In the genomic region with DNA sequence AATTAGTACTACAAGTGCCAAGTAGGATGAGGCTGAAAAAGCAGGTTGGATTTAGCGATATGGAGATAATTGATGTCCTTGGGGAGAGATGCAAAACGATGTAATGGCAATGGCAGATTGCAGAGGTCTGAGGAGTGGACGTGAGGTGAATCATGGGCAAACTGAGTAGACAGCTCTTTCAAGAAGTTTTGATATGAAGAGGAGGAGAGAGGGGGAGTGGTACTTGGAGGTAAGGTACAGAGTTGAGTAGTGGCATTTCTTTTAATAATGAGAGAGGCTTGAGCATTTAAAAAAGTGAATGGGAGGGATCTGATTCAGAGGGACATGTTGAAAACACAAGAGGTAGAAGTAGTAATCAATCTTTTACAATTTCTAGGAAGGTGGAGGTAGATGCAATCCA, we compare ENCODE assay signal across 14 cellular contexts. TPM values are rescaled to one million over a fixed set of nuclear protein-coding genes. Genes with fewer than 3 reads are reported as not detected.
A peak's percentile ranks its signal among the peaks of the same experiment; 100 is the strongest.
DNase-seq lines count a peak whose midpoint lies in the region; ATAC-seq and TF ChIP-seq lines count a peak whose summit lies in the region.
"Had no signal": no experiment of that assay in that cellular context is flagged by ENCODE, and none has a peak within 500 bp of the region (broad histone marks: within the 10 kb centered on the region; RNA-seq: fewer than 3 reads in every experiment).

No MANE protein-coding gene starts in this region.

- H3K27ac ChIP-seq in HEK293 (ENCODE audit: extremely low read depth, low read depth, low read length): no peak overlapping the region
- H3K27ac ChIP-seq in right atrium auricular region: no peak overlapping the region
- H3K27ac ChIP-seq: C4-2B, SJSA1 had no signal

- H3K36me3 ChIP-seq in HEK293 (ENCODE audit: control insufficient read depth in 2 of 2, insufficient read depth in 1 of 2, low read length in 2 of 2) (peaks cover 0 to 8% of the 10 kb centered on the region in 2 experiments; a peak in 2 of 3 replicates), right atrium auricular region (no peaks in the 10 kb centered on the region)
- H3K36me3 ChIP-seq: SJSA1 had no signal

- CTCF ChIA-PET in activated CD8-positive, alpha-beta T cell treated with anti-CD3 and anti-CD28 coated beads for 36 hours (lab: Charles Lee): interaction anchor here (0.8 kb wide), 1 partner anchor 143 kb away, joined by 3 read pairs; no protein-coding TSS in a partner anchor
- CTCF ChIA-PET in activated CD8-positive, alpha-beta T cell treated with anti-CD3 and anti-CD28 coated beads, Interleukin-2, amount 10 ng/mL, durations not matched to agents 7 days and 5 days (lab: Charles Lee): no interaction called here
- CTCF ChIA-PET in HEK293 (lab: Yijun Ruan, JAX): interaction anchor here (1.6 kb wide), 1 partner anchor 143 kb away, joined by 7 read pairs; no protein-coding TSS in a partner anchor

- peak; percentile 53 for ATAC-seq in activated CD8-positive, alpha-beta T cell treated with anti-CD3 and anti-CD28 coated beads for 36 hours
- no peak for ATAC-seq in activated CD8-positive, alpha-beta T cell treated with anti-CD3 and anti-CD28 coated beads, Interleukin-2, amount 10 ng/mL, durations not matched to agents 7 days and 5 days
- ATAC-seq in central memory CD8-positive, alpha-beta T cell (replicated peaks; ENCODE audit: extremely low read depth, poor library complexity, severe bottlenecking): no peak
- peak; percentile 87 for ATAC-seq in stimulated activated effector memory CD8-positive, alpha-beta T cell treated with anti-CD3 and anti-CD28 coated beads, Interleukin-12 subunit alpha, Interleukin-12 subunit beta, amount 100 ng/mL, for 72 hours
- ATAC-seq in natural killer cell treated with Interleukin-12 subunit alpha and Interleukin-12 subunit beta and Interleukin-15 and Interleukin-18, amount 100 ng/mL, for 72 hours: no peak

- no peak overlapping the region for H3K4me3 Mint-ChIP-seq in activated CD8-positive, alpha-beta T cell treated with anti-CD3 and anti-CD28 coated beads for 36 hours
- no peak overlapping the region for H3K4me3 Mint-ChIP-seq in activated CD8-positive, alpha-beta T cell treated with anti-CD3 and anti-CD28 coated beads, Interleukin-2, amount 10 ng/mL, durations not matched to agents 7 days and 5 days
- H3K4me3 Mint-ChIP-seq in central memory CD8-positive, alpha-beta T cell: no peak overlapping the region
- H3K4me3 Mint-ChIP-seq in stimulated activated effector memory CD8-positive, alpha-beta T cell treated with anti-CD3 and anti-CD28 coated beads, Interleukin-12 subunit alpha, Interleukin-12 subunit beta, amount 100 ng/mL, for 72 hours: no peak overlapping the region
- no peak overlapping the region for H3K4me3 Mint-ChIP-seq in natural killer cell treated with Interleukin-12 subunit alpha and Interleukin-12 subunit beta and Interleukin-15 and Interleukin-18, amount 100 ng/mL, for 72 hours
- H3K4me3 Mint-ChIP-seq in progenitor cell of endocrine pancreas (ENCODE audit: low read depth): no peak overlapping the region

- H3K4me1 ChIP-seq in HEK293 (ENCODE audit: control insufficient read depth, insufficient read depth, low read length) (no peaks in the 10 kb centered on the region), right atrium auricular region (no peaks in the 10 kb centered on the region)
- H3K4me1 ChIP-seq: SJSA1 had no signal

- H3K27me3 ChIP-seq in right atrium auricular region: no peaks in the 10 kb centered on the region
- H3K27me3 ChIP-seq: SJSA1 had no signal

- H3K27me3 Mint-ChIP-seq in activated CD8-positive, alpha-beta T cell treated with anti-CD3 and anti-CD28 coated beads for 36 hours: no peaks in the 10 kb centered on the region
- no peaks in the 10 kb centered on the region for H3K27me3 Mint-ChIP-seq in activated CD8-positive, alpha-beta T cell treated with anti-CD3 and anti-CD28 coated beads, Interleukin-2, amount 10 ng/mL, durations not matched to agents 7 days and 5 days (ENCODE audit: low read depth)
- no peaks in the 10 kb centered on the region for H3K27me3 Mint-ChIP-seq in central memory CD8-positive, alpha-beta T cell
- no peaks in the 10 kb centered on the region for H3K27me3 Mint-ChIP-seq in natural killer cell treated with Interleukin-12 subunit alpha and Interleukin-12 subunit beta and Interleukin-15 and Interleukin-18, amount 100 ng/mL, for 72 hours
- no peaks in the 10 kb centered on the region for H3K27me3 Mint-ChIP-seq in progenitor cell of endocrine pancreas

- DNase-seq in activated CD8-positive, alpha-beta T cell treated with anti-CD3 and anti-CD28 coated beads for 36 hours: no peak
- no peak for DNase-seq in activated CD8-positive, alpha-beta T cell treated with anti-CD3 and anti-CD28 coated beads, Interleukin-2, amount 10 ng/mL, durations not matched to agents 7 days and 5 days
- DNase-seq in central memory CD8-positive, alpha-beta T cell (ENCODE audit: low spot score in 2 of 2): no peak
- DNase-seq in stimulated activated effector memory CD8-positive, alpha-beta T cell treated with anti-CD3 and anti-CD28 coated beads, Interleukin-12 subunit alpha, Interleukin-12 subunit beta, amount 100 ng/mL, for 72 hours (ENCODE audit: low spot score in 2 of 2): no peak
- DNase-seq in natural killer cell treated with Interleukin-12 subunit alpha and Interleukin-12 subunit beta and Interleukin-15 and Interleukin-18, amount 100 ng/mL, for 72 hours (ENCODE audit: low spot score): no peak
- DNase-seq in progenitor cell of endocrine pancreas (ENCODE audit: low spot score, unreplicated experiment) (no peak), right atrium auricular region (ENCODE audit: low spot score) (no peak)
- DNase-seq: H7, NCI-H1105 treated with DMSO at 0.1 percent for 48 hours, NCI-H187, NCI-H774 had no signal

- H3K36me3 Mint-ChIP-seq in activated CD8-positive, alpha-beta T cell treated with anti-CD3 and anti-CD28 coated beads for 36 hours (ENCODE audit: low read depth): no peaks in the 10 kb centered on the region
- H3K36me3 Mint-ChIP-seq in activated CD8-positive, alpha-beta T cell treated with anti-CD3 and anti-CD28 coated beads, Interleukin-2, amount 10 ng/mL, durations not matched to agents 7 days and 5 days (ENCODE audit: low read depth): no peaks in the 10 kb centered on the region
- H3K36me3 Mint-ChIP-seq in central memory CD8-positive, alpha-beta T cell (ENCODE audit: insufficient read depth): peaks cover 7% of the 10 kb centered on the region
- H3K36me3 Mint-ChIP-seq in stimulated activated effector memory CD8-positive, alpha-beta T cell treated with anti-CD3 and anti-CD28 coated beads, Interleukin-12 subunit alpha, Interleukin-12 subunit beta, amount 100 ng/mL, for 72 hours: peaks cover 10% of the 10 kb centered on the region
- no peaks in the 10 kb centered on the region for H3K36me3 Mint-ChIP-seq in natural killer cell treated with Interleukin-12 subunit alpha and Interleukin-12 subunit beta and Interleukin-15 and Interleukin-18, amount 100 ng/mL, for 72 hours
- peaks cover 7% of the 10 kb centered on the region for H3K36me3 Mint-ChIP-seq in progenitor cell of endocrine pancreas (ENCODE audit: insufficient read depth)

- POLR2A ChIA-PET in activated CD8-positive, alpha-beta T cell treated with anti-CD3 and anti-CD28 coated beads for 36 hours (lab: Charles Lee): no interaction called here
- POLR2A ChIA-PET in activated CD8-positive, alpha-beta T cell treated with anti-CD3 and anti-CD28 coated beads, Interleukin-2, amount 10 ng/mL, durations not matched to agents 7 days and 5 days (lab: Charles Lee): no interaction called here
- POLR2A ChIA-PET in HEK293 (lab: Yijun Ruan, JAX): no interaction called here

- peak overlapping the region; percentile 40 for H3K27ac Mint-ChIP-seq in activated CD8-positive, alpha-beta T cell treated with anti-CD3 and anti-CD28 coated beads for 36 hours
- H3K27ac Mint-ChIP-seq in activated CD8-positive, alpha-beta T cell treated with anti-CD3 and anti-CD28 coated beads, Interleukin-2, amount 10 ng/mL, durations not matched to agents 7 days and 5 days: no peak overlapping the region
- H3K27ac Mint-ChIP-seq in central memory CD8-positive, alpha-beta T cell (ENCODE audit: low read depth): peak overlapping the region; percentile 0
- peak overlapping the region; percentile 44 for H3K27ac Mint-ChIP-seq in stimulated activated effector memory CD8-positive, alpha-beta T cell treated with anti-CD3 and anti-CD28 coated beads, Interleukin-12 subunit alpha, Interleukin-12 subunit beta, amount 100 ng/mL, for 72 hours
- peak overlapping the region in 1 of 2 donors; percentile 5 for H3K27ac Mint-ChIP-seq in natural killer cell treated with Interleukin-12 subunit alpha and Interleukin-12 subunit beta and Interleukin-15 and Interleukin-18, amount 100 ng/mL, for 72 hours
- no peak overlapping the region for H3K27ac Mint-ChIP-seq in progenitor cell of endocrine pancreas

- no peaks in the 10 kb centered on the region for H3K9me3 ChIP-seq in HEK293 (ENCODE audit: control insufficient read depth, insufficient read depth, low read depth, low read length)
- H3K9me3 ChIP-seq in right atrium auricular region: no peaks in the 10 kb centered on the region
- H3K9me3 ChIP-seq: SJSA1 had no signal

- H3K4me3 ChIP-seq in HEK293 (ENCODE audit: low read depth, low read length): no peak overlapping the region
- no peak overlapping the region for H3K4me3 ChIP-seq in right atrium auricular region
- H3K4me3 ChIP-seq: SJSA1 had no signal

- H3K9me3 Mint-ChIP-seq in activated CD8-positive, alpha-beta T cell treated with anti-CD3 and anti-CD28 coated beads for 36 hours: no peaks in the 10 kb centered on the region
- no peaks in the 10 kb centered on the region for H3K9me3 Mint-ChIP-seq in activated CD8-positive, alpha-beta T cell treated with anti-CD3 and anti-CD28 coated beads, Interleukin-2, amount 10 ng/mL, durations not matched to agents 7 days and 5 days (ENCODE audit: insufficient read depth)
- H3K9me3 Mint-ChIP-seq in central memory CD8-positive, alpha-beta T cell: no peaks in the 10 kb centered on the region
- H3K9me3 Mint-ChIP-seq in stimulated activated effector memory CD8-positive, alpha-beta T cell treated with anti-CD3 and anti-CD28 coated beads, Interleukin-12 subunit alpha, Interleukin-12 subunit beta, amount 100 ng/mL, for 72 hours: no peaks in the 10 kb centered on the region
- H3K9me3 Mint-ChIP-seq in natural killer cell treated with Interleukin-12 subunit alpha and Interleukin-12 subunit beta and Interleukin-15 and Interleukin-18, amount 100 ng/mL, for 72 hours: no peaks in the 10 kb centered on the region
- H3K9me3 Mint-ChIP-seq in progenitor cell of endocrine pancreas (ENCODE audit: low read depth): no peaks in the 10 kb centered on the region

- peaks cover 5% of the 10 kb centered on the region for H3K4me1 Mint-ChIP-seq in activated CD8-positive, alpha-beta T cell treated with anti-CD3 and anti-CD28 coated beads for 36 hours (ENCODE audit: low read depth)
- H3K4me1 Mint-ChIP-seq in activated CD8-positive, alpha-beta T cell treated with anti-CD3 and anti-CD28 coated beads, Interleukin-2, amount 10 ng/mL, durations not matched to agents 7 days and 5 days (ENCODE audit: low read depth): no peaks in the 10 kb centered on the region
- H3K4me1 Mint-ChIP-seq in central memory CD8-positive, alpha-beta T cell: no peaks in the 10 kb centered on the region
- peaks cover 8% of the 10 kb centered on the region for H3K4me1 Mint-ChIP-seq in stimulated activated effector memory CD8-positive, alpha-beta T cell treated with anti-CD3 and anti-CD28 coated beads, Interleukin-12 subunit alpha, Interleukin-12 subunit beta, amount 100 ng/mL, for 72 hours
- peaks cover 0 to 3% of the 10 kb centered on the region in 2 donors for H3K4me1 Mint-ChIP-seq in natural killer cell treated with Interleukin-12 subunit alpha and Interleukin-12 subunit beta and Interleukin-15 and Interleukin-18, amount 100 ng/mL, for 72 hours (ENCODE audit: low read depth in 2 of 2)
- H3K4me1 Mint-ChIP-seq in progenitor cell of endocrine pancreas (ENCODE audit: low read depth): no peaks in the 10 kb centered on the region

- TF ChIP-seq CTCF in activated CD8-positive, alpha-beta T cell treated with anti-CD3 and anti-CD28 coated beads for 36 hours (IDR thresholded peaks at IDR 0.05): no peak
- TF ChIP-seq CTCF in HEK293 (tag by site-specific recombination; IDR thresholded peaks at IDR 0.05) (no peak), progenitor cell of endocrine pancreas (IDR thresholded peaks at IDR 0.05; ENCODE audit: unreplicated experiment) (no peak), right atrium auricular region (IDR thresholded peaks at IDR 0.05) (no peak)

- intact Hi-C loops in activated CD8-positive, alpha-beta T cell treated with anti-CD3 and anti-CD28 coated beads for 36 hours (cut with micrococcal nuclease): no loop called here

RNA-seq across cellular contexts. Expression of a gene that starts 17.7 kb away (rescaled TPM):
- 10 to 100 TPM; 30.5 to 31.2 TPM for total RNA-seq in activated CD8-positive, alpha-beta T cell treated with anti-CD3 and anti-CD28 coated beads for 36 hours
- 10 to 100 TPM; 31.4 to 33.7 TPM for total RNA-seq in activated CD8-positive, alpha-beta T cell treated with anti-CD3 and anti-CD28 coated beads, Interleukin-2, amount 10 ng/mL, durations not matched to agents 7 days and 5 days
- 10 to 100 TPM; 41.5 to 45.8 TPM for total RNA-seq in natural killer cell treated with Interleukin-12 subunit alpha and Interleukin-12 subunit beta and Interleukin-15 and Interleukin-18, amount 100 ng/mL, for 72 hours
- total RNA-seq in progenitor cell of endocrine pancreas (21.2 and 25.2 TPM in 2 replicates), right atrium auricular region (10 to 100 TPM; 25.4 to 36.4 TPM)

RNA-seq across cellular contexts. Expression of a gene that starts 37.0 kb away (rescaled TPM):
- 10 to 100 TPM; 16.1 to 19.5 TPM for total RNA-seq in activated CD8-positive, alpha-beta T cell treated with anti-CD3 and anti-CD28 coated beads for 36 hours
- 10 to 100 TPM; 15.2 to 16.0 TPM for total RNA-seq in activated CD8-positive, alpha-beta T cell treated with anti-CD3 and anti-CD28 coated beads, Interleukin-2, amount 10 ng/mL, durations not matched to agents 7 days and 5 days
- 10 to 100 TPM; 15.6 to 26.9 TPM for total RNA-seq in natural killer cell treated with Interleukin-12 subunit alpha and Interleukin-12 subunit beta and Interleukin-15 and Interleukin-18, amount 100 ng/mL, for 72 hours
- total RNA-seq in progenitor cell of endocrine pancreas (13.0 and 14.4 TPM in 2 replicates), right atrium auricular region (10 to 100 TPM; 11.8 to 12.8 TPM)

RNA-seq across cellular contexts. Expression of a gene that starts 46.0 kb away (rescaled TPM):
- 10 to 100 TPM; 26.0 to 27.4 TPM for total RNA-seq in activated CD8-positive, alpha-beta T cell treated with anti-CD3 and anti-CD28 coated beads for 36 hours
- 10 to 100 TPM; 37.6 to 37.7 TPM for total RNA-seq in activated CD8-positive, alpha-beta T cell treated with anti-CD3 and anti-CD28 coated beads, Interleukin-2, amount 10 ng/mL, durations not matched to agents 7 days and 5 days
- 10 to 100 TPM; 29.6 to 39.0 TPM for total RNA-seq in natural killer cell treated with Interleukin-12 subunit alpha and Interleukin-12 subunit beta and Interleukin-15 and Interleukin-18, amount 100 ng/mL, for 72 hours
- total RNA-seq in progenitor cell of endocrine pancreas (55.2 and 58.6 TPM in 2 replicates), right atrium auricular region (10 to 100 TPM; 24.4 to 31.8 TPM)

RNA-seq across cellular contexts. Expression of a gene that starts 46.2 kb away (rescaled TPM):
- total RNA-seq in activated CD8-positive, alpha-beta T cell treated with anti-CD3 and anti-CD28 coated beads for 36 hours: 10 to 100 TPM; 37.7 to 41.8 TPM
- 10 to 100 TPM; 35.3 to 36.0 TPM for total RNA-seq in activated CD8-positive, alpha-beta T cell treated with anti-CD3 and anti-CD28 coated beads, Interleukin-2, amount 10 ng/mL, durations not matched to agents 7 days and 5 days
- 10 to 100 TPM; 52.3 to 82.8 TPM for total RNA-seq in natural killer cell treated with Interleukin-12 subunit alpha and Interleukin-12 subunit beta and Interleukin-15 and Interleukin-18, amount 100 ng/mL, for 72 hours
- total RNA-seq in progenitor cell of endocrine pancreas (22.9 and 23.8 TPM in 2 replicates), right atrium auricular region (1 to 10 TPM; 5.9 to 6.6 TPM)

RNA-seq across cellular contexts. Expression of a gene that starts 58.2 kb away (rescaled TPM):
- 1 to 10 TPM; 1.2 to 2.2 TPM for total RNA-seq in activated CD8-positive, alpha-beta T cell treated with anti-CD3 and anti-CD28 coated beads for 36 hours
- total RNA-seq in activated CD8-positive, alpha-beta T cell treated with anti-CD3 and anti-CD28 coated beads, Interleukin-2, amount 10 ng/mL, durations not matched to agents 7 days and 5 days: 1 to 10 TPM; 1.4 to 1.8 TPM
- 1 to 10 TPM; 1.5 to 5.0 TPM for total RNA-seq in natural killer cell treated with Interleukin-12 subunit alpha and Interleukin-12 subunit beta and Interleukin-15 and Interleukin-18, amount 100 ng/mL, for 72 hours
- total RNA-seq in progenitor cell of endocrine pancreas (2.6 and 3.6 TPM in 2 replicates), right atrium auricular region (not detected)
- total RNA-seq: H7 had no signal

Comparison
In these comparisons a context has a peak if more than half of its experiments do, and no peak if none do; other contexts are left out.
1. ATAC-seq: peak in activated CD8-positive, alpha-beta T cell treated with anti-CD3 and anti-CD28 coated beads for 36 hours (single experiment) and stimulated activated effector memory CD8-positive, alpha-beta T cell treated with anti-CD3 and anti-CD28 coated beads, Interleukin-12 subunit alpha, Interleukin-12 subunit beta, amount 100 ng/mL, for 72 hours (single experiment); none in activated CD8-positive, alpha-beta T cell treated with anti-CD3 and anti-CD28 coated beads, Interleukin-2, amount 10 ng/mL, durations not matched to agents 7 days and 5 days (single experiment), central memory CD8-positive, alpha-beta T cell (single experiment) and natural killer cell treated with Interleukin-12 subunit alpha and Interleukin-12 subunit beta and Interleukin-15 and Interleukin-18, amount 100 ng/mL, for 72 hours (0 of 2).
2. H3K27ac Mint-ChIP-seq: peak in activated CD8-positive, alpha-beta T cell treated with anti-CD3 and anti-CD28 coated beads for 36 hours (single experiment), central memory CD8-positive, alpha-beta T cell (single experiment) and stimulated activated effector memory CD8-positive, alpha-beta T cell treated with anti-CD3 and anti-CD28 coated beads, Interleukin-12 subunit alpha, Interleukin-12 subunit beta, amount 100 ng/mL, for 72 hours (single experiment); none in activated CD8-positive, alpha-beta T cell treated with anti-CD3 and anti-CD28 coated beads, Interleukin-2, amount 10 ng/mL, durations not matched to agents 7 days and 5 days (single experiment) and progenitor cell of endocrine pancreas (single experiment).